18 cellular contexts compared by ENCODE assay signal in the genomic region with DNA sequence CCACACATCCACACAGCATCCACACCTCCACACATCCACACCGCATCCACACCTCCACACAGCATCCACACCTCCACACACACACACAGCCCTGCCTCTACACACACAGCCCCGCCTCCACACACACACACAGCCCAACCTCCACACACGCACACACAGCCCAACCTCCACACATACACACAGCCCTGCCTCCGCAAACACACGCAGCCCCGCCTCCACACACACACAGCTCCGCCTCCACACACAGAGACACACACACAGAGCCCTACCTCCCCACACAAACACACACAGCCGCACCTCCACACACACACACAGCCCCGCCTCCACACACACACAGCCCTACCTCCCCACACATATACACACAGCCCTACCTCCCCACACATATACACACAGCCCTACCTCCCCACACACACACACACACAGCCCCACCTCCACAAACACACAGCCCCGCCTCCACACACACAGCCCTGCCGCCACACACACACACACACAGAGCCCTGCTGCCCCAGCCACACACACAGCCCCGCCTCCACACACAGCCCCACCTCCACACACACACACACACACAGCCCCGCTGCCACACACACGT.
"Had no signal": no experiment of that assay in that cellular context is flagged by ENCODE, and none has a peak within 500 bp of the region (broad histone marks: within the 10 kb centered on the region; RNA-seq: fewer than 3 reads in every experiment).

No MANE protein-coding gene starts in this region.

- H3K4me3 ChIP-seq: breast epithelium, lower lobe of right lung, ovary, thyroid gland, uterus had no signal

- H3K36me3 ChIP-seq: breast epithelium, lower lobe of right lung, ovary, thyroid gland, uterus, WERI-Rb-1 had no signal

- H3K9me3 ChIP-seq: breast epithelium, lower lobe of right lung, ovary, thyroid gland, uterus had no signal

- DNase-seq: activated CD4-positive, alpha-beta memory T cell treated with anti-CD3 and anti-CD28 coated beads for 36 hours; activated CD8-positive, alpha-beta memory T cell treated with anti-CD3 and anti-CD28 coated beads, Interleukin-2, amount 10 ng/mL, durations not matched to agents 7 days and 5 days; activated naive CD4-positive, alpha-beta T cell treated with anti-CD3 and anti-CD28 coated beads for 36 hours; activated naive CD8-positive, alpha-beta T cell treated with anti-CD3 and anti-CD28 coated beads, Interleukin-2, amount 50 U/mL, for 24 hours; activated T-cell treated with anti-CD3 and anti-CD28 coated beads, Interleukin-2, amount 50 U/mL, for 1 hour; aorta; dermis blood vessel endothelial cell; effector memory CD8-positive, alpha-beta T cell; foreskin melanocyte; left cardiac atrium; lower lobe of right lung; midbrain; ovary; stimulated activated CD4-positive, alpha-beta T cell treated with anti-CD3 and anti-CD28 coated beads, Interleukin-2, amount 100 ng/mL, for 48 hours; uterus; WERI-Rb-1 had no signal

- ATAC-seq: activated CD8-positive, alpha-beta memory T cell treated with anti-CD3 and anti-CD28 coated beads, Interleukin-2, amount 10 ng/mL, durations not matched to agents 7 days and 5 days; activated naive CD8-positive, alpha-beta T cell treated with anti-CD3 and anti-CD28 coated beads, Interleukin-2, amount 50 U/mL, for 24 hours; effector memory CD8-positive, alpha-beta T cell; left cardiac atrium; lower lobe of right lung had no signal

- H3K27me3 ChIP-seq: breast epithelium, ovary, thyroid gland had no signal
